ENCODE assay signal across 28 cellular contexts in genomic region chr16:68978303-68978954, GRCh38.
"Had no signal": no experiment of that assay in that cellular context is flagged by ENCODE, and none has a peak within 500 bp of the region (broad histone marks: within the 10 kb centered on the region; RNA-seq: fewer than 3 reads in every experiment).

No MANE protein-coding gene starts in this region.

- ATAC-seq: activated CD4-positive, alpha-beta T cell treated with anti-CD3 and anti-CD28 coated beads for 36 hours; activated T-helper 17 cell treated with anti-CD3 and anti-CD28 coated beads, Interleukin-2, amount 50 U/mL, for 72 hours; heart right ventricle; natural killer cell treated with Interleukin-12 subunit alpha and Interleukin-12 subunit beta and Interleukin-15 and Interleukin-18, amount 100 ng/mL, for 72 hours; stimulated activated naive CD8-positive, alpha-beta T cell treated with anti-CD3 and anti-CD28 coated beads, Interleukin-15, Interleukin-2, amounts not matched to agents 100 U/mL and 50 U/mL, for 24 hours; T-cell had no signal

- H3K36me3 ChIP-seq: breast epithelium, ovary, prostate gland, uterus had no signal

- H3K9me3 ChIP-seq: breast epithelium, esophagus squamous epithelium, heart right ventricle, neutrophil, ovary, prostate gland, right atrium auricular region, tibial artery, uterus had no signal

- H3K4me3 ChIP-seq: breast epithelium, coronary artery, esophagus squamous epithelium, heart right ventricle, ovary, prostate gland, right atrium auricular region, tibial artery, uterus had no signal

- H3K4me1 ChIP-seq: breast epithelium, esophagus squamous epithelium, heart right ventricle, prostate gland, right atrium auricular region, tibial artery, uterus had no signal

- DNase-seq: activated B cell treated with CpG ODN at 0.5 μM for 24 hours; activated CD4-positive, alpha-beta T cell treated with anti-CD3 and anti-CD28 coated beads for 36 hours; activated CD4-positive, alpha-beta T cell treated with anti-CD3 and anti-CD28 coated beads, Interleukin-2, amount 50 U/mL, for 4 hours; activated CD8-positive, alpha-beta memory T cell treated with anti-CD3 and anti-CD28 coated beads for 24 hours; activated CD8-positive, alpha-beta memory T cell treated with anti-CD3 and anti-CD28 coated beads, Interleukin-2, amount 50 U/mL, for 4 hours; activated naive CD4-positive, alpha-beta T cell; activated naive CD8-positive, alpha-beta T cell treated with anti-CD3 and anti-CD28 coated beads for 36 hours; activated T-cell treated with anti-CD3 and anti-CD28 coated beads, Interleukin-2, amount 50 U/mL, for 24 hours; amniotic stem cell; endodermal cell; esophagus squamous epithelium; heart right ventricle; kidney; midbrain; ovary; stimulated activated CD4-positive, alpha-beta T cell treated with anti-CD3 and anti-CD28 coated beads, Interleukin-4, amount 100 ng/mL, for 24 hours; stimulated activated naive CD8-positive, alpha-beta T cell treated with anti-CD3 and anti-CD28 coated beads, Interleukin-15, Interleukin-2, amounts not matched to agents 100 U/mL and 50 U/mL, for 24 hours; substantia nigra; T-cell; tibial artery; uterus had no signal

- H3K27ac ChIP-seq: coronary artery, esophagus squamous epithelium, heart right ventricle, neutrophil, ovary, prostate gland, right atrium auricular region, tibial artery, uterus had no signal

- H3K27me3 ChIP-seq: breast epithelium, esophagus squamous epithelium, heart right ventricle, neutrophil, ovary, right atrium auricular region, tibial artery, uterus had no signal
